Comparison of ENCODE assay signal across 8 cellular contexts in genomic region chr16:85610446-85611204, GRCh38.
DNase-seq lines count a peak whose midpoint lies in the region; ATAC-seq and TF ChIP-seq lines count a peak whose summit lies in the region.

No MANE protein-coding gene starts in this region.

- H3K4me3 Mint-ChIP-seq in memory B cell: peak overlapping the region; percentile 82

- H3K27ac ChIP-seq in HL-60 (replicated peaks): peak overlapping the region; percentile 97
- H3K27ac ChIP-seq in effector memory CD4-positive, alpha-beta T cell (ENCODE audit: insufficient read depth, low read length, poor library complexity, severe bottlenecking): no peak overlapping the region

- peak overlapping the region; percentile 58 for H3K27ac Mint-ChIP-seq in memory B cell

- H3K9me3 ChIP-seq in effector memory CD4-positive, alpha-beta T cell (ENCODE audit: control insufficient read depth, low read length): no peaks in the 10 kb centered on the region

- peaks cover 30% of the 10 kb centered on the region for H3K4me1 Mint-ChIP-seq in memory B cell

- peak; percentile 46 for TF ChIP-seq CTCF in HL-60 (IDR thresholded peaks at IDR 0.05; ENCODE audit: insufficient read depth, low read length)

- H3K4me1 ChIP-seq in effector memory CD4-positive, alpha-beta T cell (ENCODE audit: control insufficient read depth, insufficient read depth, low read length, poor library complexity, severe bottlenecking): peaks cover 50% of the 10 kb centered on the region

- no peaks in the 10 kb centered on the region for H3K27me3 Mint-ChIP-seq in memory B cell

- no peaks in the 10 kb centered on the region for H3K36me3 ChIP-seq in effector memory CD4-positive, alpha-beta T cell (ENCODE audit: control insufficient read depth, insufficient read depth, low read length)

- DNase-seq in NCI-H187 (lab: John Stamatoyannopoulos, UW) (peak; percentile 75 to 85), NCI-H187 treated with DMSO at 0.1 percent for 48 hours (lab: John Stamatoyannopoulos, UW) (no peak), HL-60 (ENCODE audit: low read depth in 1 of 2, low spot score in 1 of 2) (peak; percentile 67 to 80), NCI-H82 treated with DMSO at 0.1 percent for 48 hours (lab: John Stamatoyannopoulos, UW; ENCODE audit: unreplicated experiment) (peak; percentile 90), memory B cell (ENCODE audit: low spot score in 2 of 2) (peak; percentile 89 to 93)
- DNase-seq in activated CD8-positive, alpha-beta memory T cell treated with anti-CD3 and anti-CD28 coated beads for 1 hour (ENCODE audit: extremely low read depth in 1 of 2, low read depth in 1 of 2): peak; percentile 75 to 86
- peak; percentile 71 to 77 (median 76) for DNase-seq in effector memory CD4-positive, alpha-beta T cell
- DNase-seq in stimulated activated CD4-positive, alpha-beta T cell treated with anti-CD3 and anti-CD28 coated beads, TNF-alpha, amount 100 ng/mL, for 4 hours (ENCODE audit: low read depth in 3 of 3): peak; percentile 77 to 83 (median 79)

- H3K27me3 ChIP-seq in HL-60 (ENCODE audit: insufficient read depth, poor library complexity, severe bottlenecking): no peaks in the 10 kb centered on the region
- no peaks in the 10 kb centered on the region for H3K27me3 ChIP-seq in effector memory CD4-positive, alpha-beta T cell (replicated peaks; ENCODE audit: control insufficient read depth, insufficient read depth, low read length, poor library complexity, severe bottlenecking)

- peak; percentile 56 for ATAC-seq in memory B cell (ENCODE audit: low read depth)

- no peaks in the 10 kb centered on the region for H3K9me3 Mint-ChIP-seq in memory B cell

- peak overlapping the region; percentile 64 for H3K4me3 ChIP-seq in HL-60 (replicated peaks; ENCODE audit: insufficient read depth, low read length)
- H3K4me3 ChIP-seq in effector memory CD4-positive, alpha-beta T cell (ENCODE audit: insufficient read depth, low read depth, low read length, poor library complexity, severe bottlenecking): peak overlapping the region; percentile 60

- no peaks in the 10 kb centered on the region for H3K36me3 Mint-ChIP-seq in memory B cell
